ENCODE assay signal across 29 cellular contexts in genomic region chr3:171839270-171839669, GRCh38. TPM values are rescaled to one million over a fixed set of nuclear protein-coding genes. Genes with fewer than 3 reads are reported as not detected.
DNase-seq lines count a peak whose midpoint lies in the region; ATAC-seq and TF ChIP-seq lines count a peak whose summit lies in the region.
"Had no signal": no experiment of that assay in that cellular context is flagged by ENCODE, and none has a peak within 500 bp of the region (broad histone marks: within the 10 kb centered on the region; RNA-seq: fewer than 3 reads in every experiment).

No MANE protein-coding gene starts in this region.

- 98% methylated on average over 1 of the region's 2 CpGs for WGBS in mesenchymal stem cell

- H3K9ac ChIP-seq in mesenchymal stem cell (ENCODE audit: low read length), result peak overlapping the region; percentile 84

- H3K79me1 ChIP-seq in mesenchymal stem cell (replicated peaks; ENCODE audit: low read length, poor library complexity, severe bottlenecking), result no peaks in the 10 kb centered on the region

- no peak overlapping the region for H3K4me2 ChIP-seq in mesenchymal stem cell (ENCODE audit: low read length, poor library complexity, severe bottlenecking)
- H3K4me2 ChIP-seq: PC-9 had no signal

- intact Hi-C loops in dorsolateral prefrontal cortex (cut with DNase I), result loop anchor here (5.0 to 10.0 kb wide), 4 partner anchors 192 to 874 kb away; partner anchors contain the start of gene TNIK (in 1 of the 2)

- H3K14ac ChIP-seq in mesenchymal stem cell (ENCODE audit: low read length in 2 of 2), result no peak overlapping the region

- H3K27ac ChIP-seq in cardiac muscle cell (peak overlapping the region; percentile 26), right atrium auricular region (no peak overlapping the region), dorsolateral prefrontal cortex (peak overlapping the region in 49 of 59 donors; percentile 26 to 94 (median 84)), mesenchymal stem cell (ENCODE audit: low read length, poor library complexity, severe bottlenecking) (no peak overlapping the region), temporal lobe (ENCODE audit: low read depth, low read length) (peak overlapping the region; percentile 87)
- H3K27ac ChIP-seq: 22Rv1, HL-60, PC-9, SJSA1 had no signal

- H3K18ac ChIP-seq in mesenchymal stem cell (ENCODE audit: low read depth in 1 of 2, low read length in 2 of 2), result no peak overlapping the region

- H3K4me1 ChIP-seq in cardiac muscle cell (ENCODE audit: low read depth) (peaks cover 50% of the 10 kb centered on the region), right atrium auricular region (peaks cover 0 to 60% of the 10 kb centered on the region in 2 donors), mesenchymal stem cell (ENCODE audit: control insufficient read depth, insufficient read depth, low read depth, low read length) (peaks cover 2% of the 10 kb centered on the region)
- H3K4me1 ChIP-seq: BE2C had no signal

- no peak overlapping the region for H2BK5ac ChIP-seq in mesenchymal stem cell (ENCODE audit: low read depth, low read length, poor library complexity, severe bottlenecking)

- peak overlapping the region; percentile 72 for H2AK5ac ChIP-seq in mesenchymal stem cell (ENCODE audit: low read length, severe bottlenecking)

- no peaks in the 10 kb centered on the region for H3K9me3 ChIP-seq in cardiac muscle cell (ENCODE audit: low read depth)
- H3K9me3 ChIP-seq in right atrium auricular region, result no peaks in the 10 kb centered on the region
- H3K9me3 ChIP-seq in mesenchymal stem cell (ENCODE audit: control insufficient read depth, low read length), result no peaks in the 10 kb centered on the region
- H3K9me3 ChIP-seq: BE2C, SJSA1 had no signal

- peak overlapping the region in 1 of 2 experiments; percentile 16 for H2BK12ac ChIP-seq in mesenchymal stem cell (ENCODE audit: low read length in 2 of 2)

- ATAC-seq in GM18511 (IDR thresholded peaks at IDR 0.05; ENCODE audit: unreplicated experiment), result no peak
- ATAC-seq: Right ventricle myocardium inferior had no signal

- no peak for TF ChIP-seq CTCF in cardiac muscle cell (IDR thresholded peaks at IDR 0.05; ENCODE audit: low read depth, low read length)
- TF ChIP-seq CTCF in right atrium auricular region (IDR thresholded peaks at IDR 0.05), result no peak
- TF ChIP-seq CTCF in dorsolateral prefrontal cortex (IDR thresholded peaks at IDR 0.05 in 54 of 56, conservative IDR thresholded peaks at IDR 0.05 in 2 of 56; ENCODE audit: low read depth in 1 of 56, partially characterized antibody in 56 of 56), result no peak

- no peak overlapping the region for H2AFZ ChIP-seq in mesenchymal stem cell (ENCODE audit: low read depth, low read length)
- H2AFZ ChIP-seq: PC-9 had no signal

- peak overlapping the region in 1 of 2 experiments; percentile 56 for H3K4ac ChIP-seq in mesenchymal stem cell (ENCODE audit: low read depth in 1 of 2, low read length in 2 of 2)

- H3K36me3 ChIP-seq in cardiac muscle cell, result no peaks in the 10 kb centered on the region
- no peaks in the 10 kb centered on the region for H3K36me3 ChIP-seq in right atrium auricular region
- H3K36me3 ChIP-seq in mesenchymal stem cell (ENCODE audit: control insufficient read depth in 1 of 2, insufficient read depth in 2 of 2, low read depth in 1 of 2, low read length in 2 of 2), result no peaks in the 10 kb centered on the region
- H3K36me3 ChIP-seq: BE2C, SJSA1 had no signal

- no peak overlapping the region for H4K8ac ChIP-seq in mesenchymal stem cell (ENCODE audit: low read length)

- DNase-seq in cardiac muscle cell (ENCODE audit: low read depth in 1 of 2, low spot score in 1 of 2) (no peak), right atrium auricular region (ENCODE audit: low spot score) (no peak), dorsolateral prefrontal cortex (no peak), mesenchymal stem cell (no peak), NCI-H2107 (lab: John Stamatoyannopoulos, UW) (no peak), OCI-M2 (lab: John Stamatoyannopoulos, UW; ENCODE audit: unreplicated experiment) (no peak)
- DNase-seq: ACHN; BE2C; CD4-positive, CD25-positive, alpha-beta regulatory T cell; DMS153; DND-41; H7; Karpas-422; MV-4-11; NCI-H1105; NCI-H1436 treated with DMSO at 0.1 percent for 48 hours; NCI-H1930; NCI-H446 treated with DMSO at 0.1 percent for 48 hours; NCI-H526; NCI-H82; NK-92 treated with Interleukin-12 subunit alpha and Interleukin-12 subunit beta, amount 100 ng/mL, for 24 hours; PC-9 had no signal

- H2BK120ac ChIP-seq in mesenchymal stem cell (ENCODE audit: low read depth, low read length), result no peak overlapping the region

- H4K91ac ChIP-seq in mesenchymal stem cell (ENCODE audit: low read length), result no peak overlapping the region

- H3K23ac ChIP-seq in mesenchymal stem cell (ENCODE audit: low read length in 2 of 2), result no peak overlapping the region

- H3K27me3 ChIP-seq in cardiac muscle cell, result no peaks in the 10 kb centered on the region
- no peaks in the 10 kb centered on the region for H3K27me3 ChIP-seq in right atrium auricular region
- H3K27me3 ChIP-seq in dorsolateral prefrontal cortex, result peaks cover 0 to 2% (median 0%) of the 10 kb centered on the region in 45 donors
- H3K27me3 ChIP-seq in mesenchymal stem cell (ENCODE audit: control insufficient read depth in 1 of 2, insufficient read depth in 1 of 2, low read length in 2 of 2), result no peaks in the 10 kb centered on the region
- H3K27me3 ChIP-seq: BE2C, SJSA1 had no signal

- H3K4me3 ChIP-seq in cardiac muscle cell, result no peak overlapping the region
- no peak overlapping the region for H3K4me3 ChIP-seq in right atrium auricular region
- no peak overlapping the region for H3K4me3 ChIP-seq in dorsolateral prefrontal cortex
- no peak overlapping the region for H3K4me3 ChIP-seq in mesenchymal stem cell (ENCODE audit: insufficient read depth in 1 of 2, low read depth in 1 of 2, low read length in 2 of 2)
- H3K4me3 ChIP-seq: PC-9, SJSA1 had no signal

- H2BK15ac ChIP-seq in mesenchymal stem cell (ENCODE audit: low read depth, poor library complexity, severe bottlenecking), result no peak overlapping the region

RNA-seq across cellular contexts. Expression of gene TMEM212, which starts 3.9 kb away (rescaled TPM):
- total RNA-seq in cardiac muscle cell (not detected in 2 replicates), right atrium auricular region (not detected), dorsolateral prefrontal cortex (1 to 10 TPM in 47 of 120 experiments, under 1 TPM in 16, not detected in 57; 0.22 to 5.6 (median 1.4) TPM), temporal lobe (not detected)
- 0.26 TPM in 1 of 2 replicates, not detected in the other for polyA plus RNA-seq in cardiac muscle cell
- 0.06 TPM for polyA plus RNA-seq in mesenchymal stem cell (2013, experiment 1 of 2)
- polyA plus RNA-seq in mesenchymal stem cell (2013, experiment 2 of 2), result not detected
- total RNA-seq: CD4-positive, CD25-positive, alpha-beta regulatory T cell; H7; PC-9; Right ventricle myocardium inferior; RPMI7951; SJSA1 had no signal
- polyA plus RNA-seq: CD4-positive, CD25-positive, alpha-beta regulatory T cell had no signal

RNA-seq across cellular contexts. Expression of gene PLD1, which starts 29.0 kb away (rescaled TPM):
- total RNA-seq in cardiac muscle cell (15.7 and 35.1 TPM in 2 replicates), right atrium auricular region (100 to 1,000 TPM in 1 of 2 donors, 10 to 100 TPM in 1; 64.5 to 111 TPM), dorsolateral prefrontal cortex (100 to 1,000 TPM in 2 of 120 experiments, 10 to 100 TPM in 118; 16.2 to 167 (median 39.0) TPM), temporal lobe (3.9 TPM)
- 18.3 and 35.2 TPM in 2 replicates for polyA plus RNA-seq in cardiac muscle cell
- 18.9 TPM for polyA plus RNA-seq in mesenchymal stem cell (2013, experiment 1 of 2)
- polyA plus RNA-seq in mesenchymal stem cell (2013, experiment 2 of 2), result 18.3 TPM

Comparison
In these comparisons a context has a peak if more than half of its experiments do, and no peak if none do; other contexts are left out.
1. H3K27ac ChIP-seq: peak in cardiac muscle cell (single experiment), dorsolateral prefrontal cortex (49 of 59) and temporal lobe (single experiment); none in right atrium auricular region (0 of 2) and mesenchymal stem cell (single experiment).